In the genomic region with DNA sequence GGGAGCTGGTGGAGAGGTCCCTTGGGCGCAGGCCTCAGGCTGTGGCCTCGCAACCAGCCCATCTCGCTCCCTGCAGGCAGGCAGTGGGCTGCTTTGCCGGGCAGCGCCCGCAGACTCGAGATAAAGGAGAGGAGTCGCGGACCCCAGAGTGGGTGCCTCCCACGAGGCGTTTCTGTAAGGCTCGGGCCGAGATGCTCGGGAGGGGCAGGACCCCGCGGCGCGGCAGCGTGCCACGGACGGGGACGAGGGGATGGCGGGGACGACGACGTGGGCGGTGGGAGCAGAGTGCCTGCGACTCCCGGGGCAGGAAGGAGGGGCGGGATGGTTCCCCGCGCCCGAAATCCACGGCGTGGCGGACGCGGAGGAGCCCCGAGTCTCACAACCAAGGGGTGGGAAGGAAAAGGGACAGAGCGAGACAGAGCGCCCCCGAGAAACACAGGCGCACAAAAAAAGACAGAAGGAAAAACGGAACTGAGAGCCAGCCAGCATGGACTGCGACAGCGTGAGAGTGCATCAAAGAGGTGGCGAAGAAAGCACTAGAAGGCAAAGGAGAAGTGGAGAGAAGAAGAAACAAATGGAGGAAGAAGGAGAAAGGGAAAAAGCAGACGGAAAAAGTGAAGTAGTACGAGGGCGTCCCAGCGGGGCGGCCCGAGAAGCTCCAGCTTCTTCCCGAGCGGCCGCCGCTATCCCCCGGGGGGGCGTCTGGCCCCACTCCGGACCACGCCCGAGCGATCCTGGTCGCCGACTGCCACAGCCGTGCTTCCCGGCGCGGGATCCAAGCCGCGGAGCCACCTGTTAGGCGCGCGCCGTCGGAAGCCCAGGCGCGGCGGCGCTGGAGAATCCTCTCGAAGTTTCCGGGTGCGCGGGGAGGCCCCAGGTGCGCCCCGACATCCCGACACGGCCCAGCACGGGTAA, we compare ENCODE assay signal across 9 cellular contexts. TPM values are rescaled to one million over a fixed set of nuclear protein-coding genes. Genes with fewer than 3 reads are reported as not detected.
DNase-seq lines count a peak whose midpoint lies in the region; ATAC-seq and TF ChIP-seq lines count a peak whose summit lies in the region.
"Had no signal": no experiment of that assay in that cellular context is flagged by ENCODE, and none has a peak within 500 bp of the region (broad histone marks: within the 10 kb centered on the region; RNA-seq: fewer than 3 reads in every experiment).

No MANE protein-coding gene starts in this region.

- H3K4me1 Mint-ChIP-seq in CD8-positive, alpha-beta T cell (ENCODE audit: low read depth): peaks cover 20% of the 10 kb centered on the region
- H3K4me1 Mint-ChIP-seq in activated B cell treated with CpG ODN at 0.5 μM for 24 hours: peaks cover 43% of the 10 kb centered on the region

- peak overlapping the region; percentile 90 for H3K4me3 Mint-ChIP-seq in CD8-positive, alpha-beta T cell
- peak overlapping the region; percentile 95 for H3K4me3 Mint-ChIP-seq in activated B cell treated with CpG ODN at 0.5 μM for 24 hours

- no peak overlapping the region for H3K27ac ChIP-seq in CD8-positive, alpha-beta T cell (ENCODE audit: low read depth, low read length)
- no peak overlapping the region for H3K27ac ChIP-seq in lower lobe of right lung

- no peak overlapping the region for H3K27ac Mint-ChIP-seq in CD8-positive, alpha-beta T cell
- H3K27ac Mint-ChIP-seq in activated B cell treated with CpG ODN at 0.5 μM for 24 hours: peak overlapping the region; percentile 88

- H3K36me3 ChIP-seq in CD8-positive, alpha-beta T cell (ENCODE audit: insufficient read depth, low read length): no peaks in the 10 kb centered on the region
- H3K36me3 ChIP-seq in lower lobe of right lung: no peaks in the 10 kb centered on the region

- no peaks in the 10 kb centered on the region for H3K9me3 ChIP-seq in CD8-positive, alpha-beta T cell (ENCODE audit: low read length)
- no peaks in the 10 kb centered on the region for H3K9me3 ChIP-seq in lower lobe of right lung

- H3K4me1 ChIP-seq in CD8-positive, alpha-beta T cell (ENCODE audit: insufficient read depth, low read length): peaks cover 4% of the 10 kb centered on the region
- peaks cover 18% of the 10 kb centered on the region for H3K4me1 ChIP-seq in lower lobe of right lung

- H3K27me3 Mint-ChIP-seq in CD8-positive, alpha-beta T cell (ENCODE audit: low read depth): peaks cover 50% of the 10 kb centered on the region
- H3K27me3 Mint-ChIP-seq in activated B cell treated with CpG ODN at 0.5 μM for 24 hours: peaks cover 1% of the 10 kb centered on the region

- peaks cover 10% of the 10 kb centered on the region for H3K27me3 ChIP-seq in CD8-positive, alpha-beta T cell (ENCODE audit: insufficient read depth, low read length)
- peaks cover 57% of the 10 kb centered on the region for H3K27me3 ChIP-seq in lower lobe of right lung (ENCODE audit: low read depth)

- intact Hi-C loops in CD8-positive, alpha-beta T cell (cut with DNase I, micrococcal nuclease): no loop called here
- intact Hi-C loops in activated B cell treated with CpG ODN at 0.5 μM for 24 hours (cut with micrococcal nuclease): loop anchor here (1.0 to 10.0 kb wide), 4 partner anchors 129 to 506 kb away; a partner anchor contains a TSS
- intact Hi-C loops in lower lobe of right lung (cut with DNase I): no loop called here

- peak overlapping the region; percentile 37 for H3K4me3 ChIP-seq in CD8-positive, alpha-beta T cell (ENCODE audit: low read depth, low read length)
- H3K4me3 ChIP-seq in lower lobe of right lung: peak overlapping the region; percentile 59

- CTCF ChIA-PET in CD8-positive, alpha-beta T cell (lab: Charles Lee): no interaction called here
- CTCF ChIA-PET in activated B cell treated with CpG ODN at 0.5 μM for 24 hours (lab: Charles Lee): interaction anchor here (1.2 kb wide), 2 partner anchors 10 to 12 kb away, joined by 3 read pairs; no protein-coding TSS in a partner anchor

- no peaks in the 10 kb centered on the region for H3K9me3 Mint-ChIP-seq in CD8-positive, alpha-beta T cell
- H3K9me3 Mint-ChIP-seq in activated B cell treated with CpG ODN at 0.5 μM for 24 hours: no peaks in the 10 kb centered on the region

- H3K36me3 Mint-ChIP-seq in CD8-positive, alpha-beta T cell: peaks cover 2% of the 10 kb centered on the region
- peaks cover 6% of the 10 kb centered on the region for H3K36me3 Mint-ChIP-seq in activated B cell treated with CpG ODN at 0.5 μM for 24 hours (ENCODE audit: low read depth)

- TF ChIP-seq CTCF in CD8-positive, alpha-beta T cell (IDR thresholded peaks at IDR 0.05): no peak
- no peak for TF ChIP-seq CTCF in activated B cell treated with CpG ODN at 0.5 μM for 24 hours (IDR thresholded peaks at IDR 0.05)
- TF ChIP-seq CTCF in lower lobe of right lung (IDR thresholded peaks at IDR 0.05): no peak

- POLR2A ChIA-PET in CD8-positive, alpha-beta T cell (lab: Charles Lee): no interaction called here
- POLR2A ChIA-PET in activated B cell treated with CpG ODN at 0.5 μM for 24 hours (lab: Charles Lee): interaction anchor here (0.7 kb wide), 1 partner anchor 12 kb away, joined by 3 read pairs; no protein-coding TSS in a partner anchor

- no peak for DNase-seq in CD8-positive, alpha-beta T cell
- DNase-seq in activated B cell treated with CpG ODN at 0.5 μM for 24 hours: peak; percentile 43
- no peak for DNase-seq in lower lobe of right lung
- DNase-seq in amniotic stem cell (lab: John Stamatoyannopoulos, UW): no peak
- no peak for DNase-seq in NCI-H1436 (lab: John Stamatoyannopoulos, UW)
- no peak for DNase-seq in DMS153 (lab: John Stamatoyannopoulos, UW)

- ATAC-seq in CD8-positive, alpha-beta T cell: no peak
- ATAC-seq in GM19025 (IDR thresholded peaks at IDR 0.05; ENCODE audit: low read depth, unreplicated experiment): peak; percentile 33
- peak; percentile 46 for ATAC-seq in HG03095 (IDR thresholded peaks at IDR 0.05; ENCODE audit: unreplicated experiment)
- ATAC-seq in activated B cell treated with CpG ODN at 0.5 μM for 24 hours (ENCODE audit: low read depth): peak; percentile 46
- ATAC-seq in lower lobe of right lung: peak; percentile 30 to 37

RNA-seq across cellular contexts. Expression of a gene that starts 1.5 kb away (rescaled TPM):
- under 1 TPM; 0.86 to 0.95 TPM for total RNA-seq in CD8-positive, alpha-beta T cell
- total RNA-seq in activated B cell treated with CpG ODN at 0.5 μM for 24 hours (14.1 TPM in 2 replicates), lower lobe of right lung (1.3 TPM)
- total RNA-seq: LHCN-M2 had no signal
